In the genomic region with DNA sequence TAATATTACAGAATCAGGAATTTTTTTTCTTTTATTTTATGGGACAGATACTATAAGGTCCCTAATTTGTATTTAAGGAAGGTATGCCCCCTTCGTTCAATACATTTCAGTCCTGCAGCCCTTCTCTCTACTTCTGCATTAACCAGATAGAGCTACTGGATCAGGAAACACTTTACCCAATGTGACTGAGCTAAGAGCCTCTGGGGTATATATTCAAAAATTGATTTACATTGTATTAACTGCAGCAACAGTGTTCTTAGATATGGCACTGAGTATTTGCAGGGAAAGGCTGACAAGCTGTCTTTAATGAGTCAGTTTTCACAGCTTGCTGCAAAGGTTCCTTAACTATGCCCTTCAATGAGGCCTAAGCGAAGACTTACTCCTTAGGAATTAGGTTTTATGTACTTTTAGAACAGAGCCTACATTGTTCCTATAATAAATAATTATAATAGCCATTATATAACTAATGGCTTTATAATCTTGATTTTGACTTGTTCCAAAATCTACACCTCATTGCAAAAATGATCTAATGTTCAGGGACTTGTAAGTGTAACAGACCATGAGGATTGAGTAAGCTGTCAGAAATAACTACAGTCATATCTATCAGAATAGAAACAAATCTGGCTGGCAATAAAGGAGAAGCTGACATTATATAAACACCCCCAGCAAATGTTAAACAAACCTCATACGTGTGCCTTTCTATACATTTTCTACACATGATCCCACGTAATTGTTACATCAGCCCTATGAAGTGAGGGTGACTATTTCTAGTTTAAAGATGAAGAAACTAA, we compare ENCODE assay signal across 19 cellular contexts. TPM values are rescaled to one million over a fixed set of nuclear protein-coding genes. Genes with fewer than 3 reads are reported as not detected.
A peak's percentile ranks its signal among the peaks of the same experiment; 100 is the strongest.
DNase-seq lines count a peak whose midpoint lies in the region; ATAC-seq and TF ChIP-seq lines count a peak whose summit lies in the region.
"Had no signal": no experiment of that assay in that cellular context is flagged by ENCODE, and none has a peak within 500 bp of the region (broad histone marks: within the 10 kb centered on the region; RNA-seq: fewer than 3 reads in every experiment).

No MANE protein-coding gene starts in this region.

- H3K4me3 ChIP-seq in SJCRH30 (no peak overlapping the region), fibroblast of lung (replicated peaks in 1 of 4; ENCODE audit: control extremely low read depth in 1 of 4, insufficient read depth in 1 of 4, low read depth in 3 of 4, low read length in 4 of 4) (no peak overlapping the region)
- H3K4me3 ChIP-seq: BLaER1, GM23248 had no signal

- H3K4me1 ChIP-seq in SJCRH30 (peaks cover 17% of the 10 kb centered on the region), fibroblast of lung (ENCODE audit: control insufficient read depth, extremely low read depth, insufficient read depth, low read length) (no peaks in the 10 kb centered on the region)
- H3K4me1 ChIP-seq: BLaER1 had no signal

- in situ Hi-C loops in GM13977 (cut with MboI; ENCODE audit: low pct_unique_long_range_greater_than_20kb, low sequenced_read_pairs, unreplicated experiment): no loop called here

- DNase-seq in Right ventricle myocardium superior (no peak), left cardiac atrium (no peak), SJCRH30 (peak in 1 of 2 experiments; percentile 15), fibroblast of lung (ENCODE audit: low read depth in 2 of 2) (peak; percentile 31 to 40), superior temporal gyrus (ENCODE audit: extremely low spot score) (peak; percentile 43), SKM-1 (lab: John Stamatoyannopoulos, UW; ENCODE audit: unreplicated experiment) (no peak), COLO829 (ENCODE audit: low spot score) (no peak), GM13977 (ENCODE audit: low spot score) (no peak)
- DNase-seq: CD8-positive, alpha-beta memory T cell; DMS79 treated with DMSO at 0.1 percent for 48 hours; GM23248; KBM-7; NCI-H1417 treated with DMSO at 0.1 percent for 48 hours; NCI-H1930; NCI-H748 treated with DMSO at 0.1 percent for 48 hours had no signal

- TF ChIP-seq CTCF in fibroblast of lung (conservative IDR thresholded peaks at IDR 0.05 in 1 of 2, IDR thresholded peaks at IDR 0.05 in 1 of 2; ENCODE audit: low read depth in 1 of 2, low read length in 2 of 2) (no peak), GM13977 (IDR thresholded peaks at IDR 0.05; ENCODE audit: extremely low read depth, insufficient read depth, missing control alignments) (no peak)

- no peaks in the 10 kb centered on the region for H4K20me1 ChIP-seq in fibroblast of lung (ENCODE audit: control insufficient read depth, extremely low read depth, insufficient read depth, low read length)
- H4K20me1 ChIP-seq: BLaER1 had no signal

- no peak overlapping the region for H2AFZ ChIP-seq in fibroblast of lung (ENCODE audit: low read length)
- H2AFZ ChIP-seq: GM23248 had no signal

- H3K27ac ChIP-seq in SJCRH30 (peak overlapping the region; percentile 98), fibroblast of lung (ENCODE audit: insufficient read depth, low read length) (no peak overlapping the region)
- H3K27ac ChIP-seq: BLaER1, GM23248, RWPE1 had no signal

- no peaks in the 10 kb centered on the region for H3K79me2 ChIP-seq in fibroblast of lung (ENCODE audit: control insufficient read depth, insufficient read depth, low read length)

- intact Hi-C loops in Right ventricle myocardium superior (cut with DNase I): no loop called here
- intact Hi-C loops in left cardiac atrium (cut with DNase I): no loop called here

- H3K27me3 ChIP-seq in SJCRH30: no peaks in the 10 kb centered on the region
- no peaks in the 10 kb centered on the region for H3K27me3 ChIP-seq in fibroblast of lung (ENCODE audit: control insufficient read depth, insufficient read depth, low read length)
- H3K27me3 ChIP-seq: BLaER1 had no signal

- H3K9me3 ChIP-seq in SJCRH30 (replicated peaks) (no peaks in the 10 kb centered on the region), fibroblast of lung (ENCODE audit: control insufficient read depth, insufficient read depth, low read depth, low read length) (no peaks in the 10 kb centered on the region)
- H3K9me3 ChIP-seq: BLaER1 had no signal

- no peak overlapping the region for H3K9ac ChIP-seq in fibroblast of lung (ENCODE audit: insufficient read depth, low read length)
- H3K9ac ChIP-seq: BLaER1, GM23248 had no signal

- H3K36me3 ChIP-seq in SJCRH30 (no peaks in the 10 kb centered on the region), fibroblast of lung (ENCODE audit: control insufficient read depth, insufficient read depth, low read length) (no peaks in the 10 kb centered on the region)
- H3K36me3 ChIP-seq: BLaER1 had no signal

- ATAC-seq in Right ventricle myocardium superior (ENCODE audit: poor library complexity) (peak; percentile 54), left cardiac atrium (no peak)
- ATAC-seq: HCT116 had no signal

- H3K4me2 ChIP-seq in fibroblast of lung (ENCODE audit: extremely low read depth, insufficient read depth, low read length): no peak overlapping the region
- H3K4me2 ChIP-seq: BLaER1 had no signal

RNA-seq across cellular contexts. Expression of a gene that starts 55.0 kb away (rescaled TPM):
- total RNA-seq in Right ventricle myocardium superior (not detected), left cardiac atrium (not detected), fibroblast of lung (not detected in 2 replicates)
- 0.10 TPM in 1 of 2 replicates, not detected in the other for total RNA-seq in SJCRH30 (2014; rRNA removed; shearing (Covaris generic))
- not detected in 2 replicates for polyA plus RNA-seq in fibroblast of lung
- not detected in 2 replicates for polyA plus RNA-seq in fibroblast of lung (2012)
- polyA minus RNA-seq in fibroblast of lung (ENCODE audit: low replicate concordance): not detected in 2 replicates
- total RNA-seq: A172; CD8-positive, alpha-beta memory T cell; GM23248 had no signal
- polyA plus RNA-seq: GM23248 had no signal

Comparison
In these comparisons a context has a peak if more than half of its experiments do, and no peak if none do; other contexts are left out.
1. DNase-seq: peak in fibroblast of lung (2 of 2) and superior temporal gyrus (single experiment); none in Right ventricle myocardium superior (single experiment), left cardiac atrium (single experiment), SKM-1 (single experiment), COLO829 (single experiment) and GM13977 (single experiment).